10 cellular contexts compared by ENCODE assay signal in the genomic region with DNA sequence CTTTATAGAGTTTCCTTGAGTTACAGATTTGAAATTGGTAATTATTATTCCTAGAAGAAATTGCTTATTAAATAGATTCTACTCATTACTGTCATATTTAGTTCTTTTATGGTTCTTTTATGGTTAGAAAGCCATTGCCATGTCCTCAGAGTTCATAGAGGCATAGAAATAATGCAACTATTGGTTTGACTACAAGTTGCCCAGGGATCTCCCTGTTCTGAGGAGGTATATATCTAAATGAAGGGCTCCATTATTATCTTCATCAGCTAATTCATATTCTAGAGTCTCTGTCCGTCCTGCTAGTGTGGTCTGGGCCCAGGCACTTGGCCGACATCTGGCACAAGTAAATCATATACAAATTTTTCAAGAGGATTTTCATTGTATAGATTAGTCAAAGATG.
"Had no signal": no experiment of that assay in that cellular context is flagged by ENCODE, and none has a peak within 500 bp of the region (broad histone marks: within the 10 kb centered on the region; RNA-seq: fewer than 3 reads in every experiment).

No MANE protein-coding gene starts in this region.

- FAIRE-seq: HepG2, HTR-8/SVneo, K562 had no signal

- H3K27me3 Mint-ChIP-seq: IgD-negative memory B cell had no signal

- H3K4me3 ChIP-seq: K562 had no signal

- H3K36me3 Mint-ChIP-seq: IgD-negative memory B cell had no signal

- H3K4me1 Mint-ChIP-seq: IgD-negative memory B cell had no signal

- ATAC-seq: HepG2, K562 had no signal

- DNase-seq: IMR-90, Karpas-422, KBM-7, KG1 had no signal

- H3K9ac ChIP-seq: KMS-11 had no signal

- H3K4me3 Mint-ChIP-seq: IgD-negative memory B cell had no signal

- H3K27ac Mint-ChIP-seq: IgD-negative memory B cell had no signal

- H3K27ac ChIP-seq: HL-60, KMS-11 had no signal

- H3K4me2 ChIP-seq: KMS-11 had no signal
